ENCODE assay signal across 1 cellular context in genomic region chr2:30267161-30267568, GRCh38.
TF ChIP-seq lines count a peak whose summit lies in the region.

No MANE protein-coding gene starts in this region.

TF ChIP-seq in SK-N-SH, 30 proteins besides CTCF, POLR2A, EP300 and RAD21 (continued from another document):
- TF ChIP-seq MEF2A (IDR thresholded peaks at IDR 0.05; ENCODE audit: borderline replicate concordance, low read depth) = no peak
